Comparison of ENCODE assay signal across 23 cellular contexts in the genomic region with DNA sequence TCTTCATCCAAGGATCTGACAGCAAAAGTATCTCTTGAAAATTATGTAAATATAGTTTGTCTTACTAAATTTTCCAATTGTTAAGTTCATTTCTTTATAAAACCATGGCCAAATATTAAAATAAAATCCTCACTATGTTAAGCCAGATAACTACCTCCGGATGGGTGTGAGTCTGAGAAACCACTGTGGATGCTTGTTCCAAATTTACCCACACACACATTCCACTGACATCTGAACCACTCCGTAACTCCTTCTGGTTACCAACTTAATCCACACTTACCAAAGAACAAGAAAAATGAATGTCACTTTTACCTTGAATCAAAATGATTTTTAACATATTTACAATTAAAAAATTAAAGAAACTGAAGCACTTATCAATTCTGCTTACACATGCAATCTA. TPM values are rescaled to one million over a fixed set of nuclear protein-coding genes. Genes with fewer than 3 reads are reported as not detected.
A peak's percentile ranks its signal among the peaks of the same experiment; 100 is the strongest.
DNase-seq lines count a peak whose midpoint lies in the region; ATAC-seq, FAIRE-seq and TF ChIP-seq lines count a peak whose summit lies in the region.
"Had no signal": no experiment of that assay in that cellular context is flagged by ENCODE, and none has a peak within 500 bp of the region (broad histone marks: within the 10 kb centered on the region; RNA-seq: fewer than 3 reads in every experiment).

No MANE protein-coding gene starts in this region.

- H4K20me1 ChIP-seq in astrocyte (ENCODE audit: insufficient read depth, low read length), result no peaks in the 10 kb centered on the region

- H3K4me3 Mint-ChIP-seq in astrocyte (ENCODE audit: unreplicated experiment) (peak overlapping the region; percentile 48), type B pancreatic cell (no peak overlapping the region)
- H3K4me3 Mint-ChIP-seq: activated CD4-positive, alpha-beta T cell treated with anti-CD3 and anti-CD28 coated beads for 36 hours; activated naive CD4-positive, alpha-beta T cell treated with anti-CD3 and anti-CD28 coated beads for 36 hours; T-helper 2 cell treated with Interferon-gamma antibody and Interleukin-4, amounts not matched to agents 5 μg/mL and 100 μg/mL, for 36 hours had no signal

- H3K4me3 ChIP-seq in heart left ventricle (no peak overlapping the region), astrocyte (ENCODE audit: insufficient read depth, low read depth, low read length) (peak overlapping the region; percentile 2)
- H3K4me3 ChIP-seq: body of pancreas, skin epidermis, transverse colon had no signal

- DNase-seq in heart left ventricle (no peak), left cardiac atrium (no peak), astrocyte (ENCODE audit: low read depth) (peak; percentile 83), foreskin keratinocyte (no peak), type B pancreatic cell (ENCODE audit: extremely low spot score, unreplicated experiment) (no peak), dermis blood vessel endothelial cell (no peak)
- DNase-seq: activated CD4-positive, alpha-beta T cell treated with anti-CD3 and anti-CD28 coated beads for 36 hours; activated CD8-positive, alpha-beta memory T cell treated with anti-CD3 and anti-CD28 coated beads, Interleukin-2, amount 50 U/mL, for 4 hours; activated naive CD4-positive, alpha-beta T cell treated with anti-CD3 and anti-CD28 coated beads for 36 hours; body of pancreas; effector CD4-positive, alpha-beta T cell; H7; NCI-H2081; NCI-H748 treated with DMSO at 0.1 percent for 48 hours; occipital lobe; transverse colon had no signal

- TF ChIP-seq CTCF in heart left ventricle (IDR thresholded peaks at IDR 0.05), result no peak
- TF ChIP-seq CTCF in astrocyte (IDR thresholded peaks at IDR 0.05; ENCODE audit: insufficient read depth, low read depth, low read length), result no peak
- TF ChIP-seq CTCF in foreskin keratinocyte (conservative IDR thresholded peaks at IDR 0.05), result no peak
- no peak for TF ChIP-seq CTCF in type B pancreatic cell (conservative IDR thresholded peaks at IDR 0.05)

- TF ChIP-seq POLR2A in heart left ventricle (IDR thresholded peaks at IDR 0.05), result no peak

- H3K36me3 ChIP-seq in heart left ventricle, result no peaks in the 10 kb centered on the region
- no peaks in the 10 kb centered on the region for H3K36me3 ChIP-seq in astrocyte (ENCODE audit: insufficient read depth, low read length)
- H3K36me3 ChIP-seq: transverse colon had no signal

- ATAC-seq in heart left ventricle (no peak), left cardiac atrium (no peak), foreskin keratinocyte (no peak), GM21723 (IDR thresholded peaks at IDR 0.05; ENCODE audit: unreplicated experiment) (no peak), HG03139 (IDR thresholded peaks at IDR 0.05; ENCODE audit: unreplicated experiment) (no peak)
- ATAC-seq: activated CD4-positive, alpha-beta T cell treated with anti-CD3 and anti-CD28 coated beads for 36 hours; body of pancreas had no signal

- H3K27me3 Mint-ChIP-seq in astrocyte (ENCODE audit: low read depth, unreplicated experiment) (no peaks in the 10 kb centered on the region), type B pancreatic cell (no peaks in the 10 kb centered on the region)

- WGBS in heart left ventricle, 4 donors, result 10 to 18% (median 15%) methylated on average over 2 of the region's 2 CpGs

- H3K9me3 Mint-ChIP-seq in astrocyte (ENCODE audit: unreplicated experiment) (no peaks in the 10 kb centered on the region), type B pancreatic cell (peaks cover 7% of the 10 kb centered on the region)
- H3K9me3 Mint-ChIP-seq: activated naive CD4-positive, alpha-beta T cell treated with anti-CD3 and anti-CD28 coated beads for 36 hours; T-helper 2 cell treated with Interferon-gamma antibody and Interleukin-4, amounts not matched to agents 5 μg/mL and 100 μg/mL, for 36 hours had no signal

- H3K9me3 ChIP-seq in heart left ventricle, result no peaks in the 10 kb centered on the region
- H3K9me3 ChIP-seq in astrocyte (ENCODE audit: insufficient read depth, low read depth, low read length), result no peaks in the 10 kb centered on the region
- H3K9me3 ChIP-seq: body of pancreas, transverse colon had no signal

- intact Hi-C loops in heart left ventricle (cut with DNase I), result no loop called here
- intact Hi-C loops in left cardiac atrium (cut with DNase I), result no loop called here

- H3K27ac Mint-ChIP-seq in astrocyte (ENCODE audit: unreplicated experiment), result peak overlapping the region; percentile 64
- peak overlapping the region; percentile 72 for H3K27ac Mint-ChIP-seq in type B pancreatic cell
- H3K27ac Mint-ChIP-seq: activated CD4-positive, alpha-beta T cell treated with anti-CD3 and anti-CD28 coated beads for 36 hours; activated naive CD4-positive, alpha-beta T cell treated with anti-CD3 and anti-CD28 coated beads for 36 hours; T-helper 2 cell treated with Interferon-gamma antibody and Interleukin-4, amounts not matched to agents 5 μg/mL and 100 μg/mL, for 36 hours had no signal

- H3K4me1 Mint-ChIP-seq in astrocyte (ENCODE audit: low read depth, unreplicated experiment) (peaks cover 64% of the 10 kb centered on the region), type B pancreatic cell (ENCODE audit: unreplicated experiment) (peaks cover 60% of the 10 kb centered on the region)

- peak overlapping the region in 10 of 12 donors; percentile 7 to 75 (median 56) for H3K27ac ChIP-seq in heart left ventricle
- peak overlapping the region; percentile 88 for H3K27ac ChIP-seq in astrocyte (ENCODE audit: low read depth, low read length)
- H3K27ac ChIP-seq in foreskin keratinocyte, result peak overlapping the region; percentile 28
- H3K27ac ChIP-seq: body of pancreas, RWPE1 had no signal

- H3K4me2 ChIP-seq in astrocyte (ENCODE audit: low read length), result peak overlapping the region; percentile 72

- H3K36me3 Mint-ChIP-seq in astrocyte (ENCODE audit: low read depth, unreplicated experiment), result peaks cover 6% of the 10 kb centered on the region
- no peaks in the 10 kb centered on the region for H3K36me3 Mint-ChIP-seq in type B pancreatic cell

- FAIRE-seq in astrocyte (lab: Jason Lieb, UNC), result no peak
- FAIRE-seq: A204.1, GM12891 had no signal

- no peak overlapping the region for H2AFZ ChIP-seq in astrocyte (ENCODE audit: low read depth, low read length)

- H3K27me3 ChIP-seq in heart left ventricle (no peaks in the 10 kb centered on the region), astrocyte (ENCODE audit: insufficient read depth, low read length) (no peaks in the 10 kb centered on the region), foreskin keratinocyte (no peaks in the 10 kb centered on the region)
- H3K27me3 ChIP-seq: body of pancreas, transverse colon had no signal

- peaks cover 72% of the 10 kb centered on the region for H3K79me2 ChIP-seq in astrocyte (ENCODE audit: insufficient read depth, low read length)

- H3K4me1 ChIP-seq in heart left ventricle, result peaks cover 8 to 97% (median 71%) of the 10 kb centered on the region in 12 donors
- H3K4me1 ChIP-seq in astrocyte (ENCODE audit: insufficient read depth, low read length), result peaks cover 68% of the 10 kb centered on the region
- peaks cover 43% of the 10 kb centered on the region for H3K4me1 ChIP-seq in foreskin keratinocyte
- H3K4me1 ChIP-seq: body of pancreas had no signal

- peak overlapping the region; percentile 73 for H3K9ac ChIP-seq in astrocyte (ENCODE audit: low read length)

RNA-seq across cellular contexts. Expression of gene CYTH3, which starts 19.7 kb away (rescaled TPM):
- total RNA-seq in heart left ventricle, result 10 to 100 TPM; 17.2 to 49.7 (median 22.1) TPM
- 10 to 100 TPM; 11.1 to 25.1 TPM for polyA plus RNA-seq in heart left ventricle
- total RNA-seq in left cardiac atrium, result 10 to 100 TPM; 26.4 to 30.2 TPM
- 25.5 and 29.3 TPM in 2 replicates for total RNA-seq in astrocyte
- total RNA-seq in foreskin keratinocyte, result 35.7 and 38.0 TPM in 2 replicates
- 16.2 and 19.7 TPM in 2 replicates for polyA plus RNA-seq in foreskin keratinocyte
- total RNA-seq in type B pancreatic cell (ENCODE audit: low replicate concordance), result 31.1 and 36.6 TPM in 2 replicates
- total RNA-seq in dermis blood vessel endothelial cell, result 18.0 and 20.1 TPM in 2 replicates

Comparison
In these comparisons a context has a peak if more than half of its experiments do, and no peak if none do; other contexts are left out.
1. H3K27ac ChIP-seq: peak in every context shown above with its lines; median percentile 88 in astrocyte; 56 in heart left ventricle; 28 in foreskin keratinocyte.